ENCODE assay signal across 2 cellular contexts in the genomic region with DNA sequence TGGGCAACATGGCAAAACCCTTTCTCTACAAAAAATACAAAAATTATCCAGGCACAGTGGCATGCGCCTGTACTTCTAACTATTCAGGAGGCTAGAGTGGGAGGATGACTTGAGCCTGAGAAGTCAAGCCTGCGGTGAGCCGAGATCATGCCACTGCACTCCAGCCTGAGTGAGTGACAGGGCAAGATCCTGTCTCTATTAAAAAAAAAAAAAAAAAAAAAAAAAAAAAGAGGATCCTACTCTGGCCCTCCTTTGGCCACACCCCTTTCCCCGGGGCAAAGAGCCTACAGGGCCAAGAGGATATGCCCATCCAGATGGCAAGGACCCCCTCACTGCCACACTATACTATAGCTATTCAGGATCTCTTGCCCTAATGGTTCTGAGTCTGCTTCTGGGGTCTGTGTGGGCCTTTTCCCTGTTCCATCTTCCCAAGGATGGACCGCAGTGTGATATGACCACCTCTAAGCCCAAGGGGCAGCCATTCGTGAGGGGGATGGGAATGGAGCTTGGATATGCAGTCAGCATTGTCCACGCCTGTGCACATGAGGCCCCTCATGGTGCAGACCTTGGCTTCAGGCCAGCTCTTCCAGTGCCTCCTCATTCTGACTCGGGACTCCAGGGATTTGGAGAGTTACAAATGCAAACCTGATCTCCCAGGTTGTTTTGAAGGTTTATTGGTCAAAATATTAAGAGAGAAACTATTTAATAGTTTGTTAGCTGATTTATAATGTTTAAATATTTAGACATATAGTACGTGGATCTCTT.
TF ChIP-seq lines count a peak whose summit lies in the region.

No MANE protein-coding gene starts in this region.

TF ChIP-seq in GM23338, 12 proteins besides CTCF, POLR2A, EP300 and RAD21:
- no peak for TF ChIP-seq REST (IDR thresholded peaks at IDR 0.05; ENCODE audit: unreplicated experiment)

TF ChIP-seq in WTC11, 78 proteins besides CTCF, POLR2A, EP300 and RAD21 (continued from another document):
- TF ChIP-seq, protein P1, sequence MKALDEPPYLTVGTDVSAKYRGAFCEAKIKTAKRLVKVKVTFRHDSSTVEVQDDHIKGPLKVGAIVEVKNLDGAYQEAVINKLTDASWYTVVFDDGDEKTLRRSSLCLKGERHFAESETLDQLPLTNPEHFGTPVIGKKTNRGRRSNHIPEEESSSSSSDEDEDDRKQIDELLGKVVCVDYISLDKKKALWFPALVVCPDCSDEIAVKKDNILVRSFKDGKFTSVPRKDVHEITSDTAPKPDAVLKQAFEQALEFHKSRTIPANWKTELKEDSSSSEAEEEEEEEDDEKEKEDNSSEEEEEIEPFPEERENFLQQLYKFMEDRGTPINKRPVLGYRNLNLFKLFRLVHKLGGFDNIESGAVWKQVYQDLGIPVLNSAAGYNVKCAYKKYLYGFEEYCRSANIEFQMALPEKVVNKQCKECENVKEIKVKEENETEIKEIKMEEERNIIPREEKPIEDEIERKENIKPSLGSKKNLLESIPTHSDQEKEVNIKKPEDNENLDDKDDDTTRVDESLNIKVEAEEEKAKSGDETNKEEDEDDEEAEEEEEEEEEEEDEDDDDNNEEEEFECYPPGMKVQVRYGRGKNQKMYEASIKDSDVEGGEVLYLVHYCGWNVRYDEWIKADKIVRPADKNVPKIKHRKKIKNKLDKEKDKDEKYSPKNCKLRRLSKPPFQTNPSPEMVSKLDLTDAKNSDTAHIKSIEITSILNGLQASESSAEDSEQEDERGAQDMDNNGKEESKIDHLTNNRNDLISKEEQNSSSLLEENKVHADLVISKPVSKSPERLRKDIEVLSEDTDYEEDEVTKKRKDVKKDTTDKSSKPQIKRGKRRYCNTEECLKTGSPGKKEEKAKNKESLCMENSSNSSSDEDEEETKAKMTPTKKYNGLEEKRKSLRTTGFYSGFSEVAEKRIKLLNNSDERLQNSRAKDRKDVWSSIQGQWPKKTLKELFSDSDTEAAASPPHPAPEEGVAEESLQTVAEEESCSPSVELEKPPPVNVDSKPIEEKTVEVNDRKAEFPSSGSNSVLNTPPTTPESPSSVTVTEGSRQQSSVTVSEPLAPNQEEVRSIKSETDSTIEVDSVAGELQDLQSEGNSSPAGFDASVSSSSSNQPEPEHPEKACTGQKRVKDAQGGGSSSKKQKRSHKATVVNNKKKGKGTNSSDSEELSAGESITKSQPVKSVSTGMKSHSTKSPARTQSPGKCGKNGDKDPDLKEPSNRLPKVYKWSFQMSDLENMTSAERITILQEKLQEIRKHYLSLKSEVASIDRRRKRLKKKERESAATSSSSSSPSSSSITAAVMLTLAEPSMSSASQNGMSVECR (CRISPR knock-in tag; IDR thresholded peaks at IDR 0.05; ENCODE audit: borderline replicate concordance): no peak
- TF ChIP-seq ZNF396 (CRISPR knock-in tag; IDR thresholded peaks at IDR 0.05; ENCODE audit: borderline replicate concordance): no peak
TF ChIP-seq in WTC11: peak in this region for 0.
